ENCODE assay signal across 15 cellular contexts in the genomic region with DNA sequence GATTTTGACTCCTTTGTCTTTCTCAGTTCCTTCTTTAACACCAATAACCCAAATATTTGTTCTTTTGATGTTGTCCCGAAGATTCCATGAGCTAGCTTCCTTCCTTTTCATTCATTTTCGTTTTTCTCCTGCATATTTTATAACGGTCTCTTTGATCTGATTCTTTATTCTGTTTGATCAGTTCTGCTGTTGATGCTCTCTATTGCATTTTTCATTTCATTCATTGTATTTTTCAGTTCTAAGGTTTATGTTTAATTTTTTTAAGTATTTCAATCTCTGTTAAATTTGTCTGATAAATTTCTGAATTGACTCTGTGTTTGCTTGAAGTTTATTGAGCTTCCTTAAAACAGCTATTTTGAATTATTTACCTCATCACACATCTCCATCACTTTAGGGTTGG.
"Had no signal": no experiment of that assay in that cellular context is flagged by ENCODE, and none has a peak within 500 bp of the region (broad histone marks: within the 10 kb centered on the region; RNA-seq: fewer than 3 reads in every experiment).

No MANE protein-coding gene starts in this region.

- H3K36me3 ChIP-seq: heart left ventricle, left lung, lower lobe of right lung, neural progenitor cell, ovary, right atrium auricular region, tibial artery, upper lobe of left lung, uterus had no signal

- DNase-seq: erythroblast; heart left ventricle; immature natural killer cell; left lung; lower lobe of right lung; nucleus accumbens; ovary; stimulated activated CD4-positive, alpha-beta T cell treated with anti-CD3 and anti-CD28 coated beads, Interleukin-4, amount 100 ng/mL, for 1 hour; stimulated activated CD8-positive, alpha-beta memory T cell treated with anti-CD3 and anti-CD28 coated beads, Interleukin-4, amount 100 ng/mL, for 48 hours; tibial artery; upper lobe of left lung; uterus had no signal

- H3K9ac ChIP-seq: neural progenitor cell had no signal

- H3K4me1 ChIP-seq: lower lobe of right lung, upper lobe of left lung, uterus had no signal

- H3K27ac ChIP-seq: heart left ventricle, left lung, lower lobe of right lung, neural progenitor cell, ovary, right atrium auricular region, tibial artery, upper lobe of left lung, uterus had no signal

- H3K4me3 ChIP-seq: heart left ventricle, left lung, lower lobe of right lung, neural progenitor cell, ovary, right atrium auricular region, smooth muscle cell, tibial artery, upper lobe of left lung, uterus had no signal

- H3K27me3 ChIP-seq: left lung, neural progenitor cell, ovary, right atrium auricular region, tibial artery, upper lobe of left lung, uterus had no signal
